ENCODE assay signal across 1 cellular context in the genomic region with DNA sequence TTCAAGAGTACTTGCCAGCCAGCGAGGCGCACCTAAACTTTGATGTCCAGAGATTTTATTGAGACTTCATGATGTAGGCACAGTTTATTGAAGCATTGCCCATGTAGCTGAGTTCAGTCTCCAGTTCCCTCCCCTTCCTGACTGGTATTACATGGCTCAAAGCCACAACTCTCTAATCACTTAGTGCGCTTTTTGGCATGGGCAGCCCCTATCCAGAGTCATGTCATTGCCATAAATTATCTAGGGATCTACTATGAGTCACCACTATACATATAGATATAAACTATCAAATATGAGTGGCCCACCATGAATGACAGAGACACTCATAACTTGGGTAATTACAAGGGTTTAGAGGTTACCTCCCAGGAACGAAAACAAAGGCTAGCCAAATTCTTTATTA.
TF ChIP-seq lines count a peak whose summit lies in the region.

No MANE protein-coding gene starts in this region.

TF ChIP-seq in A549, 52 proteins besides CTCF, POLR2A, EP300 and RAD21:
- TF ChIP-seq ZNF302 (CRISPR knock-in tag; IDR thresholded peaks at IDR 0.05) (no peak), FOSL2 (IDR thresholded peaks at IDR 0.05) (no peak), FOSL2 (CRISPR knock-in tag; IDR thresholded peaks at IDR 0.05) (peak; percentile 36; the same call in 1 of the 2 replicates)
